Comparison of ENCODE assay signal across 18 cellular contexts in the genomic region with DNA sequence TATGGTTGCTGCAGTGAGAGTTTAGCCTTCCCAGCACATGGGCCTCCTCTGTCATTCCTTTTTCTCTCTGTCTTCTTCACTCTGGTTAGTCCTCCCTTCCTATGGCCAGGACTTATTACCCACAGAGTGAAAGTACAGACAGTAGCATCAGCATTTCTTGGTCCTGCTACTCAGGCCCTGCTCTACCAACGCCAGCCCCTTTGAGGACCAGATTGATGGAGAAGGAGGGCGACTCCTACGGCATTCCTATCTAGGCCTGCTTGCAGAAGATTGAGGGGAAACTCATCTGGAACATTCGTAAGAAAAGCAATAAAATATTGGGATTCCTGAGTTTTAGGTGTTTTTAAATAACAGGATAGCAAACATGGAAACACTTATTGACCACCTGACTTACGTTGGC. TPM values are rescaled to one million over a fixed set of nuclear protein-coding genes. Genes with fewer than 3 reads are reported as not detected.
A peak's percentile ranks its signal among the peaks of the same experiment; 100 is the strongest.
DNase-seq lines count a peak whose midpoint lies in the region; ATAC-seq and TF ChIP-seq lines count a peak whose summit lies in the region.
"Had no signal": no experiment of that assay in that cellular context is flagged by ENCODE, and none has a peak within 500 bp of the region (broad histone marks: within the 10 kb centered on the region; RNA-seq: fewer than 3 reads in every experiment).

No MANE protein-coding gene starts in this region.

- peak overlapping the region; percentile 49 to 92 (median 88) for H3K27ac ChIP-seq in spleen
- H3K27ac ChIP-seq in right lobe of liver: no peak overlapping the region

- H3K27me3 ChIP-seq in spleen (replicated peaks in 1 of 7): no peaks in the 10 kb centered on the region
- no peaks in the 10 kb centered on the region for H3K27me3 ChIP-seq in right lobe of liver
- H3K27me3 ChIP-seq: transverse colon had no signal

- no peak for TF ChIP-seq CTCF in spleen (IDR thresholded peaks at IDR 0.05 in 8 of 11, conservative IDR thresholded peaks at IDR 0.05 in 3 of 11)
- TF ChIP-seq CTCF in right lobe of liver (IDR thresholded peaks at IDR 0.05): no peak

- H3K27ac Mint-ChIP-seq in activated CD4-positive, alpha-beta T cell treated with anti-CD3 and anti-CD28 coated beads for 36 hours: peak overlapping the region; percentile 48
- peak overlapping the region; percentile 92 to 93 for H3K27ac Mint-ChIP-seq in effector memory CD8-positive, alpha-beta T cell

- H3K4me1 Mint-ChIP-seq in activated CD4-positive, alpha-beta T cell treated with anti-CD3 and anti-CD28 coated beads for 36 hours: peaks cover 52% of the 10 kb centered on the region
- H3K4me1 Mint-ChIP-seq in effector memory CD8-positive, alpha-beta T cell (ENCODE audit: low read depth in 2 of 2): peaks cover 57 to 59% of the 10 kb centered on the region in 2 donors

- CTCF ChIA-PET in activated CD4-positive, alpha-beta T cell treated with anti-CD3 and anti-CD28 coated beads for 36 hours (lab: Charles Lee): interaction anchor here (0.5 to 0.8 kb wide), 2 partner anchors 79 to 119 kb away, joined by 3 read pairs; no protein-coding TSS in a partner anchor

- H3K4me1 ChIP-seq in spleen (peaks cover 41 to 87% (median 59%) of the 10 kb centered on the region in 6 donors), right lobe of liver (peaks cover 0 to 9% (median 2%) of the 10 kb centered on the region in 4 donors)

- peaks cover 36% of the 10 kb centered on the region for H3K36me3 Mint-ChIP-seq in activated CD4-positive, alpha-beta T cell treated with anti-CD3 and anti-CD28 coated beads for 36 hours (ENCODE audit: low read depth)
- peaks cover 50% of the 10 kb centered on the region for H3K36me3 Mint-ChIP-seq in effector memory CD8-positive, alpha-beta T cell (ENCODE audit: insufficient read depth)

- H3K36me3 ChIP-seq in spleen: peaks cover 6 to 57% (median 45%) of the 10 kb centered on the region in 6 donors
- H3K36me3 ChIP-seq in right lobe of liver: peaks cover 0 to 8% (median 0%) of the 10 kb centered on the region in 4 donors
- H3K36me3 ChIP-seq: transverse colon had no signal

- no peak overlapping the region for H3K4me3 Mint-ChIP-seq in activated CD4-positive, alpha-beta T cell treated with anti-CD3 and anti-CD28 coated beads for 36 hours
- no peak overlapping the region for H3K4me3 Mint-ChIP-seq in effector memory CD8-positive, alpha-beta T cell
- H3K4me3 Mint-ChIP-seq: activated CD8-positive, alpha-beta memory T cell treated with anti-CD3 and anti-CD28 coated beads, Interleukin-2, amount 10 ng/mL, durations not matched to agents 7 days and 5 days; activated naive CD4-positive, alpha-beta T cell treated with anti-CD3 and anti-CD28 coated beads for 36 hours had no signal

- no peak for ATAC-seq in activated CD4-positive, alpha-beta T cell treated with anti-CD3 and anti-CD28 coated beads for 36 hours
- no peak for ATAC-seq in effector memory CD8-positive, alpha-beta T cell (replicated peaks)
- no peak for ATAC-seq in right lobe of liver
- ATAC-seq: activated CD8-positive, alpha-beta memory T cell treated with anti-CD3 and anti-CD28 coated beads, Interleukin-2, amount 10 ng/mL, durations not matched to agents 7 days and 5 days; left ventricle myocardium superior; Panc1 had no signal

- H3K9me3 ChIP-seq in spleen (no peaks in the 10 kb centered on the region), right lobe of liver (no peaks in the 10 kb centered on the region)
- H3K9me3 ChIP-seq: transverse colon had no signal

- POLR2A ChIA-PET in activated CD4-positive, alpha-beta T cell treated with anti-CD3 and anti-CD28 coated beads for 36 hours (lab: Charles Lee): no interaction called here

- intact Hi-C loops in activated CD4-positive, alpha-beta T cell treated with anti-CD3 and anti-CD28 coated beads for 36 hours (cut with DNase I, micrococcal nuclease): loop anchor here in 1 of 2 experiments (1.0 to 2.0 kb wide), 2 partner anchors 12 to 31 kb away; no protein-coding TSS in a partner anchor
- intact Hi-C loops in spleen (cut with DNase I; ENCODE audit: low total_unique reads): loop anchor here (10.0 kb wide), 1 partner anchor 53 kb away; no protein-coding TSS in a partner anchor
- intact Hi-C loops in right lobe of liver (cut with DNase I): no loop called here

- WGBS in spleen, 5 donors: 70 to 95% (median 91%) methylated on average over 5 of the region's 5 CpGs
- WGBS in right lobe of liver (ENCODE audit: insufficient coverage, low coverage, low lambda C conversion rate, missing lambda C conversion rate): 93% methylated on average over 5 of the region's 5 CpGs

- DNase-seq in activated CD4-positive, alpha-beta T cell treated with anti-CD3 and anti-CD28 coated beads for 36 hours: no peak
- DNase-seq in activated CD4-positive, alpha-beta T cell treated with anti-CD3 and anti-CD28 coated beads, Interleukin-2, amount 50 U/mL, for 1 hour: no peak
- DNase-seq in M059J (ENCODE audit: low read depth) (peak; percentile 19), spleen (no peak), GM19238 (ENCODE audit: insufficient read length, low spot score) (no peak), right lobe of liver (no peak)
- DNase-seq in effector memory CD8-positive, alpha-beta T cell: no peak
- no peak for DNase-seq in activated CD8-positive, alpha-beta memory T cell treated with anti-CD3 and anti-CD28 coated beads, Interleukin-2, amount 50 U/mL, for 48 hours
- DNase-seq: activated CD8-positive, alpha-beta memory T cell treated with anti-CD3 and anti-CD28 coated beads, Interleukin-2, amount 10 ng/mL, durations not matched to agents 7 days and 5 days; activated naive CD4-positive, alpha-beta T cell treated with anti-CD3 and anti-CD28 coated beads for 36 hours; left ventricle myocardium superior; NCI-H69; transverse colon had no signal

- no peaks in the 10 kb centered on the region for H3K9me3 Mint-ChIP-seq in activated CD4-positive, alpha-beta T cell treated with anti-CD3 and anti-CD28 coated beads for 36 hours (ENCODE audit: low read depth)
- no peaks in the 10 kb centered on the region for H3K9me3 Mint-ChIP-seq in effector memory CD8-positive, alpha-beta T cell
- H3K9me3 Mint-ChIP-seq: activated naive CD4-positive, alpha-beta T cell treated with anti-CD3 and anti-CD28 coated beads for 36 hours had no signal

- no peak for TF ChIP-seq POLR2A in spleen (IDR thresholded peaks at IDR 0.05)
- no peak for TF ChIP-seq POLR2A in right lobe of liver (IDR thresholded peaks at IDR 0.05)

- H3K27me3 Mint-ChIP-seq in activated CD4-positive, alpha-beta T cell treated with anti-CD3 and anti-CD28 coated beads for 36 hours: no peaks in the 10 kb centered on the region
- H3K27me3 Mint-ChIP-seq in effector memory CD8-positive, alpha-beta T cell: no peaks in the 10 kb centered on the region
- H3K27me3 Mint-ChIP-seq: activated CD8-positive, alpha-beta memory T cell treated with anti-CD3 and anti-CD28 coated beads, Interleukin-2, amount 10 ng/mL, durations not matched to agents 7 days and 5 days had no signal

- H3K4me3 ChIP-seq in spleen (no peak overlapping the region), right lobe of liver (no peak overlapping the region)
- H3K4me3 ChIP-seq: transverse colon had no signal

RNA-seq across cellular contexts. Expression of gene BMP10, which starts 43.5 kb away (rescaled TPM):
- not detected for total RNA-seq in activated CD4-positive, alpha-beta T cell treated with anti-CD3 and anti-CD28 coated beads for 36 hours
- total RNA-seq in M059J (2014; rRNA removed; shearing (Covaris generic)): not detected in 2 replicates
- total RNA-seq in spleen (not detected), right lobe of liver (10 to 100 TPM in 1 of 6 experiments, 1 to 10 TPM in 5; 4.0 to 15.4 (median 6.0) TPM)
- polyA plus RNA-seq in spleen: not detected
- total RNA-seq: activated CD8-positive, alpha-beta memory T cell treated with anti-CD3 and anti-CD28 coated beads, Interleukin-2, amount 10 ng/mL, durations not matched to agents 7 days and 5 days; activated naive CD4-positive, alpha-beta T cell treated with anti-CD3 and anti-CD28 coated beads for 36 hours; fibroblast of lung; H4; renal cortical epithelial cell; transverse colon had no signal
- polyA plus RNA-seq: fibroblast of lung, neural cell had no signal

Comparison
In these comparisons a context has a peak if more than half of its experiments do, and no peak if none do; other contexts are left out.
1. H3K27ac ChIP-seq: peak in spleen (8 of 8); none in right lobe of liver (0 of 3).